In the genomic region with DNA sequence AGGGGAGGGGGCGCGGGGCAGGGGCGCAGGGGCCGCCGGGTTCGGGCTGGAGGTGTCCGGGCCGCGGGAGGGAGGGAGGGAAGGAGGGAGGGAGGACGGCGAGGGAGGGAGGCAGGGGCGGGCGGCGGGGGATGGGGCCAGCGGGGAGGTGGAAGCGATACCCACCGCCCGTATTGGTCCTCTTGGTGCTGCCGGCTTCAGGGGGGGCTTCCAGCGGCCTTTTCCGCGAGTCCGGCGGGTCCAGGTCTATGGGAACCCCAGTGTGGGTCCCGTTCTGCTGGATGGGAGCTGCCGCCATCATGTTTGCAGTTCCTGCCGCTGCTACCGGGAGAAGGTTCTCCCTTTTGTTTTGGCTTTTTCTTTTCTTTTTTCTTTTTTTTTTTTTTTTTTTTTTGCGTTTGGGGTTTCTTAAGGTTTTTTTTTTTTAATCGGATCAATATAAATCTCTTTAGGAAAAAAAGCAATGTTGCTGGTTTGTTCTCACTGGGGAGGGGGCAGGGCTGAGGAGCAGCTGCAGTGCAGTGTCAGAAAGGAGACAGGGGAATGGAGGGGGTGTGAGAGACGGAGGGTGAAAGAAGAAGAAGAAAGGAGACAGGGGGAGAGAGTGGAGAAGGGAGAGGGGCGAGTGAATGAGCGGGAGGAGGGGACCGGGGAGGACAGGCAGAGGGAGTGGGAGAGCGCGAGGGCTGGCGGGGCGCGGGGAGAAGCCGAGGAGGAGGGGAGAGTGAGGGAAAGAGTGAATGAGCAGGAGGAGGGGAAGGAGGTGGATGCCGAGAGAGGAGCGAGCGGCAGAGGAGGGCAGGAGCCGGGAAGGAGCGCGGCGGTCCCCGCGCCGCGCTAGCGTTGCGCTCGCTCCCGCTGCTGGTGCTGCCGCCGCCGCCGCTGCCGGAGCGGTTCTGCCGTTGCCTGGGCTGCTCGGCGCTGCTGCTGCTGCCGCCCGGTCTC, we compare ENCODE assay signal across 1 cellular context.
TF ChIP-seq lines count a peak whose summit lies in the region.

A gene with protein sequence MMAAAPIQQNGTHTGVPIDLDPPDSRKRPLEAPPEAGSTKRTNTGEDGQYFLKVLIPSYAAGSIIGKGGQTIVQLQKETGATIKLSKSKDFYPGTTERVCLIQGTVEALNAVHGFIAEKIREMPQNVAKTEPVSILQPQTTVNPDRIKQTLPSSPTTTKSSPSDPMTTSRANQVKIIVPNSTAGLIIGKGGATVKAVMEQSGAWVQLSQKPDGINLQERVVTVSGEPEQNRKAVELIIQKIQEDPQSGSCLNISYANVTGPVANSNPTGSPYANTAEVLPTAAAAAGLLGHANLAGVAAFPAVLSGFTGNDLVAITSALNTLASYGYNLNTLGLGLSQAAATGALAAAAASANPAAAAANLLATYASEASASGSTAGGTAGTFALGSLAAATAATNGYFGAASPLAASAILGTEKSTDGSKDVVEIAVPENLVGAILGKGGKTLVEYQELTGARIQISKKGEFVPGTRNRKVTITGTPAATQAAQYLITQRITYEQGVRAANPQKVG (minus strand): TSS at position 898 of the 945 bp plus-strand sequence. CDS start 597 bp downstream, at position 301.

TF ChIP-seq in WTC11, 78 proteins besides CTCF, POLR2A, EP300 and RAD21 (continued from another document):
- no peak for TF ChIP-seq IRF1 (CRISPR knock-in tag; IDR thresholded peaks at IDR 0.05)
- TF ChIP-seq SP1 (CRISPR knock-in tag; conservative IDR thresholded peaks at IDR 0.05), result 0 out of 2 replicates have a peak, but pooled peaks have one; percentile 7
- TF ChIP-seq ZNF512 (CRISPR knock-in tag; IDR thresholded peaks at IDR 0.05; ENCODE audit: borderline replicate concordance), result peak; percentile 41; the same call in 1 of the 2 replicates
- no peak for TF ChIP-seq ZNF396 (CRISPR knock-in tag; IDR thresholded peaks at IDR 0.05; ENCODE audit: borderline replicate concordance)
- TF ChIP-seq USF1 (CRISPR knock-in tag; IDR thresholded peaks at IDR 0.05), result no peak
- TF ChIP-seq ZSCAN18 (CRISPR knock-in tag; IDR thresholded peaks at IDR 0.05), result no peak
